Comparison of ENCODE assay signal across 8 cellular contexts in genomic region chr2:13193900-13194299, GRCh38.
DNase-seq lines count a peak whose midpoint lies in the region; ATAC-seq, FAIRE-seq and TF ChIP-seq lines count a peak whose summit lies in the region.

No MANE protein-coding gene starts in this region.

- POLR2A ChIA-PET in SK-N-SH (lab: Yijun Ruan, JAX): no interaction called here

- H3K9me2 ChIP-seq in SK-N-SH: no peaks in the 10 kb centered on the region

- TF ChIP-seq RAD21 in SK-N-SH (IDR thresholded peaks at IDR 0.05; ENCODE audit: low read length): peak; percentile 77

- no peak overlapping the region for H3K9ac ChIP-seq in SK-N-SH

- peaks cover 0 to 15% of the 10 kb centered on the region in 2 donors for H3K27me3 Mint-ChIP-seq in natural killer cell treated with Interleukin-12 subunit alpha and Interleukin-12 subunit beta and Interleukin-15 and Interleukin-18, amount 100 ng/mL, for 72 hours

- TF ChIP-seq EP300 in SK-N-SH (IDR thresholded peaks at IDR 0.05; ENCODE audit: borderline replicate concordance in 1 of 2, low read depth in 1 of 2, low read length in 1 of 2): no peak

- no peak overlapping the region for H3K27ac ChIP-seq in SK-N-SH (ENCODE audit: low read depth in 2 of 2, low read length in 1 of 2)

- peaks cover 0 to 9% of the 10 kb centered on the region in 2 experiments; a peak in 2 of 4 replicates for H3K4me1 ChIP-seq in SK-N-SH (ENCODE audit: control insufficient read depth in 1 of 2, insufficient read depth in 2 of 2, low read depth in 1 of 2, low read length in 1 of 2)

- CTCF ChIA-PET in SK-N-SH (lab: Yijun Ruan, JAX): interaction anchor here (0.6 to 1.6 kb wide), 6 partner anchors 24 to 1440 kb away, joined by 3 to 5 read pairs (median 4); no protein-coding TSS in a partner anchor

- H3K9me3 ChIP-seq in SK-N-SH: no peaks in the 10 kb centered on the region

- DNase-seq in SK-N-SH (peak; percentile 26), kidney tubule cell (ENCODE audit: low spot score) (peak; percentile 37), mucosa of gallbladder (ENCODE audit: low spot score) (no peak), H54 (ENCODE audit: insufficient read length, low spot score) (no peak)
- DNase-seq in natural killer cell treated with Interleukin-12 subunit alpha and Interleukin-12 subunit beta and Interleukin-15 and Interleukin-18, amount 100 ng/mL, for 72 hours (ENCODE audit: low spot score): no peak

- H4K20me1 ChIP-seq in SK-N-SH (ENCODE audit: insufficient read depth): no peaks in the 10 kb centered on the region

- H3K27me3 ChIP-seq in SK-N-SH (ENCODE audit: insufficient read depth): no peaks in the 10 kb centered on the region

- FAIRE-seq in H54 (lab: Jason Lieb, UNC): no peak

- no peaks in the 10 kb centered on the region for H3K36me3 ChIP-seq in SK-N-SH (replicated peaks in 1 of 2; ENCODE audit: control insufficient read depth in 1 of 2, insufficient read depth in 2 of 2, low read length in 1 of 2)

- no peak overlapping the region for H2AFZ ChIP-seq in SK-N-SH (ENCODE audit: low read depth)

- WGBS in SK-N-SH (ENCODE audit: low lambda C conversion rate): 0% methylated on average over 1 of the region's 1 CpG

- no peak overlapping the region for H3K27ac Mint-ChIP-seq in natural killer cell treated with Interleukin-12 subunit alpha and Interleukin-12 subunit beta and Interleukin-15 and Interleukin-18, amount 100 ng/mL, for 72 hours

- no peak overlapping the region for H3K4me3 Mint-ChIP-seq in natural killer cell treated with Interleukin-12 subunit alpha and Interleukin-12 subunit beta and Interleukin-15 and Interleukin-18, amount 100 ng/mL, for 72 hours

- no peaks in the 10 kb centered on the region for H3K4me1 Mint-ChIP-seq in natural killer cell treated with Interleukin-12 subunit alpha and Interleukin-12 subunit beta and Interleukin-15 and Interleukin-18, amount 100 ng/mL, for 72 hours (ENCODE audit: low read depth in 2 of 2)

- H3K4me3 ChIP-seq in SK-N-SH (ENCODE audit: low read depth in 2 of 2, low read length in 1 of 2): no peak overlapping the region; a peak in 1 of 4 replicates

- H3K36me3 Mint-ChIP-seq in natural killer cell treated with Interleukin-12 subunit alpha and Interleukin-12 subunit beta and Interleukin-15 and Interleukin-18, amount 100 ng/mL, for 72 hours: no peaks in the 10 kb centered on the region

- no peaks in the 10 kb centered on the region for H3K79me2 ChIP-seq in SK-N-SH (ENCODE audit: insufficient read depth)

- no peak overlapping the region for H3K4me2 ChIP-seq in SK-N-SH

- no peaks in the 10 kb centered on the region for H3K9me3 Mint-ChIP-seq in natural killer cell treated with Interleukin-12 subunit alpha and Interleukin-12 subunit beta and Interleukin-15 and Interleukin-18, amount 100 ng/mL, for 72 hours

- no peaks in the 10 kb centered on the region for H3F3A ChIP-seq in SK-N-SH (replicated peaks; ENCODE audit: insufficient read depth)

- peak; percentile 84 for ATAC-seq in GM21529 (IDR thresholded peaks at IDR 0.05; ENCODE audit: unreplicated experiment)
- no peak for ATAC-seq in natural killer cell treated with Interleukin-12 subunit alpha and Interleukin-12 subunit beta and Interleukin-15 and Interleukin-18, amount 100 ng/mL, for 72 hours

- TF ChIP-seq CTCF in GM12873 (IDR thresholded peaks at IDR 0.05; ENCODE audit: insufficient read depth, low read depth, low read length, missing control alignments) (peak; percentile 47), LNCAP (IDR thresholded peaks at IDR 0.05) (peak; percentile 48), SK-N-SH (IDR thresholded peaks at IDR 0.05) (peak; percentile 63)

- no peak for TF ChIP-seq POLR2A in H54 (IDR thresholded peaks at IDR 0.05; ENCODE audit: low read depth, low read length)

TF ChIP-seq in SK-N-SH, 30 proteins besides CTCF, POLR2A, EP300 and RAD21:
- TF ChIP-seq RXRA (IDR thresholded peaks at IDR 0.05; ENCODE audit: borderline replicate concordance, low read depth) (no peak), POLR2AphosphoS5 (IDR thresholded peaks at IDR 0.05; ENCODE audit: low read depth, low read length) (no peak), MAX (IDR thresholded peaks at IDR 0.05; ENCODE audit: low read depth) (no peak), USF2 (IDR thresholded peaks at IDR 0.05; ENCODE audit: borderline replicate concordance, low read depth, low read length) (no peak), TCF12 (IDR thresholded peaks at IDR 0.05) (no peak), SIN3A (IDR thresholded peaks at IDR 0.05; ENCODE audit: borderline replicate concordance, low read depth, low read length) (no peak), RFX5 (IDR thresholded peaks at IDR 0.05; ENCODE audit: low read length) (peak; percentile 89), SMC3 (IDR thresholded peaks at IDR 0.05; ENCODE audit: low read depth, low read length) (peak; percentile 42), TAF1 (IDR thresholded peaks at IDR 0.05; ENCODE audit: borderline replicate concordance, low read depth, low read length) (no peak), GATA2 (CRISPR knock-in tag; IDR thresholded peaks at IDR 0.05) (no peak), TEAD4 (IDR thresholded peaks at IDR 0.05; ENCODE audit: borderline replicate concordance, insufficient read depth) (no peak), ZBTB33 (IDR thresholded peaks at IDR 0.05; ENCODE audit: borderline replicate concordance, low read depth) (no peak), GABPA (IDR thresholded peaks at IDR 0.05; ENCODE audit: low read depth) (no peak), NRF1 (IDR thresholded peaks at IDR 0.05; ENCODE audit: low read depth, low read length) (no peak)

Comparison
In these comparisons a context has a peak if more than half of its experiments do, and no peak if none do; other contexts are left out.
1. DNase-seq: peak in SK-N-SH (single experiment) and kidney tubule cell (single experiment); none in mucosa of gallbladder (single experiment), natural killer cell treated with Interleukin-12 subunit alpha and Interleukin-12 subunit beta and Interleukin-15 and Interleukin-18, amount 100 ng/mL, for 72 hours (single experiment) and H54 (single experiment).
2. Peak in every context shown above with its lines, with median percentiles within 50 percentile points of each other: CTCF ChIP-seq.